Comparison of ENCODE assay signal across 1 cellular context in the genomic region with DNA sequence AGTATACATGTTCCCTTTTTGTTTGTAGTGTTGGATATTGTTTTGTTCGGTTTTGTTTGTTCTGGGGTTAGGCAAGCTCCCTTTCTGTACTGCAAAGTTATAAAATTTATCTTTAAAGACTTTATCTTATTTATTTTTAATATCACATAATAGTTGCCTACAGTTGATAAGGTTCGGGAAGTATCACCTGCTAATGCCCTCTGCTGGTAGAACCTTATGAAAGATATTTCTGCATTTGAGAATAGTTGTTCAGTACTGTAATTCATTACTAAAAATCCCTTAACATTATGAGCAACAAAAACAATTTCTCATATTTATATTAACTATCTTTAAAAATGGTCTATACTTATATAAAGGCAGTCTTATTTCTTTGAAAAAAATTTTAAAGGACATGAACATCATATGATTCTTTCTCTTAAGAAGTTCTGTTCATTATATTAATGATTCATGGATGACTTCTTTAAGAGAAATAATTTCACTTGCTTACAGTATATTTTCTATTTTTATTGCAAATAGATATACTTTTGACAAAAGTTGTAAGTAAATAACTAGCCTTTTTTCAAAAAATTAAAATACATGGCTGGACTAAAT.
TF ChIP-seq lines count a peak whose summit lies in the region.

No MANE protein-coding gene starts in this region.

TF ChIP-seq in liver, 16 proteins besides CTCF, POLR2A, EP300 and RAD21 (continued from another document):
- TF ChIP-seq NR2F2 (IDR thresholded peaks at IDR 0.05) = no peak
TF ChIP-seq in liver: peak in this region for 0.
